In genomic region chr13:23979361-23980159, GRCh38 we compare ENCODE assay signal across 8 cellular contexts.
DNase-seq lines count a peak whose midpoint lies in the region; ATAC-seq, FAIRE-seq and TF ChIP-seq lines count a peak whose summit lies in the region.

No MANE protein-coding gene starts in this region.

- H3K27ac Mint-ChIP-seq in osteocyte (ENCODE audit: unreplicated experiment), result peak overlapping the region; percentile 55

- peaks cover 11% of the 10 kb centered on the region for H3K4me1 Mint-ChIP-seq in osteocyte (ENCODE audit: unreplicated experiment)

- H3K27me3 Mint-ChIP-seq in osteocyte (ENCODE audit: unreplicated experiment), result peaks cover 3% of the 10 kb centered on the region

- H3K36me3 ChIP-seq in PC-3 (ENCODE audit: low read depth, low read length) (no peaks in the 10 kb centered on the region), heart left ventricle (no peaks in the 10 kb centered on the region)

- POLR2A ChIA-PET in PC-3 (lab: Charles Lee; ENCODE audit: unreplicated experiment), result no interaction called here

- intact Hi-C loops in PC-3 (cut with micrococcal nuclease), result loop anchor here (1.0 kb wide), 1 partner anchor 13 kb away; no protein-coding TSS in a partner anchor
- intact Hi-C loops in heart left ventricle (cut with DNase I), result no loop called here

- CTCF ChIA-PET in PC-3 (lab: Charles Lee), result no interaction called here

- TF ChIP-seq POLR2A in heart left ventricle (IDR thresholded peaks at IDR 0.05), result peak in 1 of 2 donors; percentile 14

- no peaks in the 10 kb centered on the region for H3K9me3 Mint-ChIP-seq in osteocyte (ENCODE audit: unreplicated experiment)

- peak overlapping the region; percentile 85 for H3K4me3 Mint-ChIP-seq in osteocyte (ENCODE audit: unreplicated experiment)

- H3K9ac ChIP-seq in PC-3 (ENCODE audit: low read length), result no peak overlapping the region

- peak overlapping the region; percentile 92 for H3K4me2 ChIP-seq in PC-3 (ENCODE audit: low read length)

- H3K27ac ChIP-seq in PC-3 (ENCODE audit: low read length) (no peak overlapping the region), heart left ventricle (peak overlapping the region in 11 of 12 donors; percentile 10 to 74 (median 60))

- TF ChIP-seq CTCF in AG10803 (conservative IDR thresholded peaks at IDR 0.05; ENCODE audit: low read length) (no peak), PC-3 (conservative IDR thresholded peaks at IDR 0.05; ENCODE audit: low read depth, low read length) (no peak), heart left ventricle (IDR thresholded peaks at IDR 0.05) (no peak), osteocyte (IDR thresholded peaks at IDR 0.05) (no peak), D721Med (IDR thresholded peaks at IDR 0.05; ENCODE audit: insufficient read depth, missing control alignments) (no peak)

- H3K9me3 ChIP-seq in PC-3 (ENCODE audit: low read length) (no peaks in the 10 kb centered on the region), heart left ventricle (no peaks in the 10 kb centered on the region)

- DNase-seq in AG10803 (ENCODE audit: low read depth), result peak; percentile 85
- peak; percentile 66 for DNase-seq in PC-3
- DNase-seq in anterior cingulate cortex (lab: John Stamatoyannopoulos, UW), result peak in 57 of 58 donors; percentile 8 to 90 (median 71)
- peak; percentile 82 to 89 (median 88) for DNase-seq in heart left ventricle
- DNase-seq in osteocyte (ENCODE audit: extremely low spot score, unreplicated experiment), result peak; percentile 86
- no peak for DNase-seq in D721Med (ENCODE audit: insufficient read length, low spot score)

- no peak for FAIRE-seq in D721Med (lab: Jason Lieb, UNC)

- no TSS peak for BruUV-seq in PC-3 (replicated peaks; lab: Mats Ljungman, UMichigan)

- no peaks in the 10 kb centered on the region for H3K9me2 ChIP-seq in PC-3 (replicated peaks; ENCODE audit: low read length)

- WGBS in heart left ventricle, 4 donors, result 1 to 2% (median 1%) methylated on average over 33 to 43 of the region's 43 CpGs

- peaks cover 9% of the 10 kb centered on the region for H3K4me1 ChIP-seq in PC-3 (ENCODE audit: insufficient read depth, low read length)
- H3K4me1 ChIP-seq in heart left ventricle, result peaks cover 0 to 22% (median 4%) of the 10 kb centered on the region in 12 donors

- ATAC-seq in GM18517 (IDR thresholded peaks at IDR 0.05; ENCODE audit: unreplicated experiment) (peak; percentile 36), HG03060 (IDR thresholded peaks at IDR 0.05; ENCODE audit: low read depth, unreplicated experiment) (peak; percentile 30), PC-3 (peak; percentile 95), heart left ventricle (peak; percentile 91 to 96 (median 95))

- no peaks in the 10 kb centered on the region for H4K20me1 ChIP-seq in PC-3 (ENCODE audit: low read length)

- H3K4me3 ChIP-seq in AG10803 (ENCODE audit: low read length) (peak overlapping the region; percentile 93), PC-3 (ENCODE audit: low read length) (peak overlapping the region; percentile 74), heart left ventricle (peak overlapping the region; percentile 34 to 74 (median 61))

- no peaks in the 10 kb centered on the region for H3K36me3 Mint-ChIP-seq in osteocyte (ENCODE audit: unreplicated experiment)

- H3F3A ChIP-seq in PC-3 (ENCODE audit: low read length, unreplicated experiment), result no peaks in the 10 kb centered on the region

- no peaks in the 10 kb centered on the region for H3K79me2 ChIP-seq in PC-3 (ENCODE audit: low read length)

- peak overlapping the region; percentile 94 for H2AFZ ChIP-seq in PC-3 (ENCODE audit: low read length)

- H3K27me3 ChIP-seq in PC-3 (ENCODE audit: low read length) (no peaks in the 10 kb centered on the region), heart left ventricle (peaks cover 0 to 11% (median 0%) of the 10 kb centered on the region in 9 donors)

Comparison
In these comparisons a context has a peak if more than half of its experiments do, and no peak if none do; other contexts are left out.
1. ATAC-seq: peak in every context shown above with its lines; median percentile 95 in PC-3; 95 in heart left ventricle; 36 in GM18517; 30 in HG03060.